Comparison of ENCODE assay signal across 20 cellular contexts in genomic region chr2:37468139-37468538, GRCh38.
A peak's percentile ranks its signal among the peaks of the same experiment; 100 is the strongest.
DNase-seq lines count a peak whose midpoint lies in the region; ATAC-seq, FAIRE-seq and TF ChIP-seq lines count a peak whose summit lies in the region.
"Had no signal": no experiment of that assay in that cellular context is flagged by ENCODE, and none has a peak within 500 bp of the region (broad histone marks: within the 10 kb centered on the region; RNA-seq: fewer than 3 reads in every experiment).

No MANE protein-coding gene starts in this region.

- TF ChIP-seq CTCF in left ventricle myocardium inferior (IDR thresholded peaks at IDR 0.05; ENCODE audit: borderline replicate concordance) (no peak), astrocyte (IDR thresholded peaks at IDR 0.05; ENCODE audit: insufficient read depth, low read depth, low read length) (no peak), psoas muscle (IDR thresholded peaks at IDR 0.05) (no peak)

- H3K4me3 Mint-ChIP-seq in astrocyte (ENCODE audit: unreplicated experiment) = no peak overlapping the region
- no peak overlapping the region for H3K4me3 Mint-ChIP-seq in CD8-positive, alpha-beta memory T cell
- H3K4me3 Mint-ChIP-seq: CD4-positive, CD25-positive, alpha-beta regulatory T cell had no signal

- H3K4me1 ChIP-seq in left ventricle myocardium inferior (peaks cover 13% of the 10 kb centered on the region), astrocyte (ENCODE audit: insufficient read depth, low read length) (peaks cover 16% of the 10 kb centered on the region), psoas muscle (no peaks in the 10 kb centered on the region)
- no peaks in the 10 kb centered on the region for H3K4me1 ChIP-seq in CD8-positive, alpha-beta memory T cell (ENCODE audit: insufficient read depth, low read length)

- H3K4me2 ChIP-seq in astrocyte (ENCODE audit: low read length) = no peak overlapping the region

- H3K4me3 ChIP-seq in left ventricle myocardium inferior (no peak overlapping the region), astrocyte (ENCODE audit: insufficient read depth, low read depth, low read length) (no peak overlapping the region), psoas muscle (no peak overlapping the region)
- H3K4me3 ChIP-seq in CD8-positive, alpha-beta memory T cell (ENCODE audit: low read length) = no peak overlapping the region

- peak; percentile 56 for FAIRE-seq in astrocyte (lab: Jason Lieb, UNC)
- FAIRE-seq: GM12891, H1 had no signal

- H3K27ac ChIP-seq in left ventricle myocardium inferior (replicated peaks) (no peak overlapping the region), astrocyte (ENCODE audit: low read depth, low read length) (no peak overlapping the region), psoas muscle (peak overlapping the region; percentile 66)
- no peak overlapping the region for H3K27ac ChIP-seq in CD8-positive, alpha-beta memory T cell (ENCODE audit: low read depth, low read length)

- H3K4me1 Mint-ChIP-seq in astrocyte (ENCODE audit: low read depth, unreplicated experiment) = peaks cover 22% of the 10 kb centered on the region
- H3K4me1 Mint-ChIP-seq in CD8-positive, alpha-beta memory T cell = peaks cover 0 to 4% (median 3%) of the 10 kb centered on the region in 3 donors

- H3K27me3 ChIP-seq in left ventricle myocardium inferior (ENCODE audit: low read depth) = no peaks in the 10 kb centered on the region
- no peaks in the 10 kb centered on the region for H3K27me3 ChIP-seq in astrocyte (ENCODE audit: insufficient read depth, low read length)
- no peaks in the 10 kb centered on the region for H3K27me3 ChIP-seq in psoas muscle (ENCODE audit: insufficient read depth in 3 of 3, low read length in 2 of 3)
- no peaks in the 10 kb centered on the region for H3K27me3 ChIP-seq in CD8-positive, alpha-beta memory T cell (ENCODE audit: insufficient read depth, low read length, poor library complexity, severe bottlenecking)
- H3K27me3 ChIP-seq: BE2C had no signal

- no peaks in the 10 kb centered on the region for H3K36me3 Mint-ChIP-seq in astrocyte (ENCODE audit: low read depth, unreplicated experiment)
- peaks cover 0 to 10% (median 0%) of the 10 kb centered on the region in 3 donors for H3K36me3 Mint-ChIP-seq in CD8-positive, alpha-beta memory T cell
- H3K36me3 Mint-ChIP-seq: CD4-positive, CD25-positive, alpha-beta regulatory T cell had no signal

- no peak overlapping the region for H3K27ac Mint-ChIP-seq in astrocyte (ENCODE audit: unreplicated experiment)
- H3K27ac Mint-ChIP-seq in CD8-positive, alpha-beta memory T cell = no peak overlapping the region
- H3K27ac Mint-ChIP-seq: CD4-positive, CD25-positive, alpha-beta regulatory T cell had no signal

- no peaks in the 10 kb centered on the region for H3K36me3 ChIP-seq in left ventricle myocardium inferior
- H3K36me3 ChIP-seq in astrocyte (ENCODE audit: insufficient read depth, low read length) = no peaks in the 10 kb centered on the region
- H3K36me3 ChIP-seq in psoas muscle (ENCODE audit: insufficient read depth in 1 of 2, low read depth in 1 of 2) = no peaks in the 10 kb centered on the region
- H3K36me3 ChIP-seq in CD8-positive, alpha-beta memory T cell (ENCODE audit: insufficient read depth, low read length) = no peaks in the 10 kb centered on the region
- H3K36me3 ChIP-seq: BE2C had no signal

- no peaks in the 10 kb centered on the region for H3K79me2 ChIP-seq in astrocyte (ENCODE audit: insufficient read depth, low read length)

- ATAC-seq in left cardiac atrium (peak in 1 of 2 donors; percentile 68), psoas muscle (peak; percentile 95 to 96 (median 96)), HG03175 (IDR thresholded peaks at IDR 0.05; ENCODE audit: unreplicated experiment) (no peak)

- DNase-seq in left cardiac atrium (peak; percentile 33), left ventricle myocardium inferior (no peak), astrocyte (ENCODE audit: low read depth) (peak; percentile 98), fibroblast of peridontal ligament (ENCODE audit: extremely low read depth) (peak; percentile 48), psoas muscle (peak; percentile 42 to 66), superior temporal gyrus (ENCODE audit: extremely low spot score) (no peak)
- DNase-seq in CD8-positive, alpha-beta memory T cell = no peak
- DNase-seq: BE2C; CD4-positive, CD25-positive, alpha-beta regulatory T cell; DMS153; KG1; NCI-H1105 treated with DMSO at 0.1 percent for 48 hours; NCI-H1694 treated with DMSO at 0.1 percent for 48 hours; NCI-H2107; NCI-H510A; NCI-H748 treated with DMSO at 0.1 percent for 48 hours; SHP77 treated with DMSO at 0.1 percent for 48 hours had no signal

- H3K9ac ChIP-seq in astrocyte (ENCODE audit: low read length) = no peak overlapping the region

- H3K9me3 ChIP-seq in left ventricle myocardium inferior (replicated peaks) = no peaks in the 10 kb centered on the region
- no peaks in the 10 kb centered on the region for H3K9me3 ChIP-seq in astrocyte (ENCODE audit: insufficient read depth, low read depth, low read length)
- H3K9me3 ChIP-seq in psoas muscle = no peaks in the 10 kb centered on the region
- no peaks in the 10 kb centered on the region for H3K9me3 ChIP-seq in CD8-positive, alpha-beta memory T cell (ENCODE audit: low read length)
- H3K9me3 ChIP-seq: BE2C had no signal

- no peak overlapping the region for H2AFZ ChIP-seq in astrocyte (ENCODE audit: low read depth, low read length)

- H3K27me3 Mint-ChIP-seq in astrocyte (ENCODE audit: low read depth, unreplicated experiment) = no peaks in the 10 kb centered on the region
- peaks cover 0 to 4% of the 10 kb centered on the region in 2 donors for H3K27me3 Mint-ChIP-seq in CD8-positive, alpha-beta memory T cell

- 30 to 55% (median 37%) methylated on average over 4 of the region's 4 CpGs for WGBS in psoas muscle, 3 donors

- H3K9me3 Mint-ChIP-seq in astrocyte (ENCODE audit: unreplicated experiment) = no peaks in the 10 kb centered on the region
- H3K9me3 Mint-ChIP-seq in CD8-positive, alpha-beta memory T cell = no peaks in the 10 kb centered on the region

- H4K20me1 ChIP-seq in astrocyte (ENCODE audit: insufficient read depth, low read length) = no peaks in the 10 kb centered on the region

- intact Hi-C loops in left cardiac atrium (cut with DNase I) = no loop called here
- intact Hi-C loops in left ventricle myocardium inferior (cut with micrococcal nuclease) = no loop called here
- intact Hi-C loops in psoas muscle (cut with DNase I) = no loop called here

- CTCF ChIA-PET in CD8-positive, alpha-beta memory T cell (lab: Charles Lee) = no interaction called here

- POLR2A ChIA-PET in CD8-positive, alpha-beta memory T cell (lab: Charles Lee) = no interaction called here

Comparison
In these comparisons a context has a peak if more than half of its experiments do, and no peak if none do; other contexts are left out.
1. DNase-seq: peak in left cardiac atrium (single experiment), astrocyte (single experiment), fibroblast of peridontal ligament (single experiment) and psoas muscle (2 of 2); none in left ventricle myocardium inferior (single experiment), superior temporal gyrus (single experiment) and CD8-positive, alpha-beta memory T cell (0 of 5).